9 cellular contexts compared by ENCODE assay signal in the genomic region with DNA sequence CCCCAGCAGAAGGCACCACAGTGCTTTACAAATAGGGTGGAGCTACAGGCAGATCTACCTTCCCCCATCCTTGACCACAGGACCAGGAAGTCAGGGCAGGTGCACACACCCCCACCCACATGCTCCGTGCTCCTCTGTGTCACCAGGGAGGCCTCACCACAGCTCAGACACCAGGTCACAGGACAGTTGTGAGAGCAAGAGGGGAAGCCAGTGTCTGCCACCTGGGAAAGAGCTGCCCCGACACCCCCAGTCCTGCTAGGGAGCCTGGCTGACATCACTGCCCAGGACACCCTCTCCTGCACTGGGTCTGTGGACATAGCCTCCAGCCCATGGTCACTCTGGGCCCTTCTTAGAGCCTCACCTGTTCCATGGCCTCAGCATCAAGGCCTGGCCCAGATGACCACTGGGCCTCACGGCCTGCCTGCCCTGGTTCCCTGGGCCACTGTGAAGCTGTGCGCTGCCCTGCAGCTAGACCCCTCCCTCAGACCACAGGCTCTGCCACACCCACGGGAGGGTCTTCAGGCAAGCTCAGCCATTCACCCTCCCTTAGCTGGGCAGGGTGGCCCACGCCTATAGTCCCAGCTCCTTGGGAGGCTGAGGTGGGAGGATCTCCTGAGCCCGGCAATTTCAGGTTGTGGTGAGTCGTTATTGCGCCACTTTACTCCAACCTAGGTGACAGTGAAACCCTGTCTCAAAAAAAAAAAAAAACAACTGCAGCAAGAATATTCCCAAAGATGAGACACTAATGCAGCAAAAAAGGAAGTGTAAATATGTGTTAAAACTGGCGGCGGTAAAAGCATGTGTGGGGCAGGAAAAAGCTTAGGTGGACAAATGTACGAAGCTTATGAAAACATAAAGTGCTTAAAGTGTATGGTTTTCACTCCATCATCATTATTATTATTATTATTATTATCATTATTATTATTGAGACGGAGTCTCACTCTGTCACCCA. TPM values are rescaled to one million over a fixed set of nuclear protein-coding genes. Genes with fewer than 3 reads are reported as not detected.
DNase-seq lines count a peak whose midpoint lies in the region; ATAC-seq and TF ChIP-seq lines count a peak whose summit lies in the region.
"Had no signal": no experiment of that assay in that cellular context is flagged by ENCODE, and none has a peak within 500 bp of the region (broad histone marks: within the 10 kb centered on the region; RNA-seq: fewer than 3 reads in every experiment).

No MANE protein-coding gene starts in this region.

- no peak overlapping the region for H3K4me2 ChIP-seq in Karpas-422 (ENCODE audit: low read depth, low read length, poor library complexity, severe bottlenecking)

- peak overlapping the region; percentile 61 for H3K27ac Mint-ChIP-seq in activated CD8-positive, alpha-beta T cell treated with anti-CD3 and anti-CD28 coated beads for 36 hours
- no peak overlapping the region for H3K27ac Mint-ChIP-seq in endothelial cell (ENCODE audit: unreplicated experiment)

- no peak overlapping the region for H3K4me3 Mint-ChIP-seq in activated CD8-positive, alpha-beta T cell treated with anti-CD3 and anti-CD28 coated beads for 36 hours
- no peak overlapping the region for H3K4me3 Mint-ChIP-seq in endothelial cell (ENCODE audit: unreplicated experiment)

- H2AFZ ChIP-seq in Karpas-422 (ENCODE audit: low read length) = no peak overlapping the region

- WGBS in prostate gland = 86% methylated on average over 13 of the region's 13 CpGs

- H3K4me3 ChIP-seq in Karpas-422 (ENCODE audit: low read length) (no peak overlapping the region), prostate gland (no peak overlapping the region)

- in situ Hi-C loops in Caki2 (cut with HindIII; ENCODE audit: low pct_unique_long_range_greater_than_20kb, low sequenced_read_pairs) = no loop called here

- no peaks in the 10 kb centered on the region for H3K9me3 Mint-ChIP-seq in activated CD8-positive, alpha-beta T cell treated with anti-CD3 and anti-CD28 coated beads for 36 hours
- H3K9me3 Mint-ChIP-seq in endothelial cell (ENCODE audit: unreplicated experiment) = no peaks in the 10 kb centered on the region

- ATAC-seq in GM21423 (IDR thresholded peaks at IDR 0.05; ENCODE audit: unreplicated experiment) = peak; percentile 75
- ATAC-seq in activated CD8-positive, alpha-beta T cell treated with anti-CD3 and anti-CD28 coated beads for 36 hours = peak; percentile 96
- ATAC-seq in Right ventricle myocardium superior (ENCODE audit: poor library complexity) = no peak
- ATAC-seq: right cardiac atrium had no signal

- H3K79me2 ChIP-seq in Karpas-422 (ENCODE audit: low read length) = peaks cover 3% of the 10 kb centered on the region; the same call in 1 of the 2 replicates

- H3K4me1 ChIP-seq in Karpas-422 (ENCODE audit: low read length) (peaks cover 9% of the 10 kb centered on the region), prostate gland (replicated peaks) (no peaks in the 10 kb centered on the region)

- no peaks in the 10 kb centered on the region for H3K27me3 ChIP-seq in Karpas-422 (ENCODE audit: low read length)
- no peaks in the 10 kb centered on the region for H3K27me3 ChIP-seq in prostate gland (replicated peaks; ENCODE audit: insufficient read depth)

- peaks cover 37% of the 10 kb centered on the region for H3K36me3 Mint-ChIP-seq in activated CD8-positive, alpha-beta T cell treated with anti-CD3 and anti-CD28 coated beads for 36 hours (ENCODE audit: low read depth)
- peaks cover 22% of the 10 kb centered on the region for H3K36me3 Mint-ChIP-seq in endothelial cell (ENCODE audit: low read depth, unreplicated experiment)

- H3K9me2 ChIP-seq in Karpas-422 (replicated peaks; ENCODE audit: insufficient read depth, low read length) = no peaks in the 10 kb centered on the region

- intact Hi-C loops in activated CD8-positive, alpha-beta T cell treated with anti-CD3 and anti-CD28 coated beads for 36 hours (cut with micrococcal nuclease) = no loop called here
- intact Hi-C loops in prostate gland (cut with DNase I) (no loop called here), Right ventricle myocardium superior (cut with DNase I) (no loop called here)

- H3K9ac ChIP-seq in Karpas-422 (ENCODE audit: low read length) = 0 out of 2 replicates have a peak overlapping the region, but pooled peaks have one; percentile 12

- DNase-seq in Caki2 (ENCODE audit: low read depth) (peak; percentile 57), Karpas-422 (peak; percentile 67), mesenteric fat pad (ENCODE audit: low spot score) (peak; percentile 49), prostate gland (ENCODE audit: low spot score) (no peak), Right ventricle myocardium superior (no peak), endothelial cell (ENCODE audit: low spot score) (no peak)
- DNase-seq in activated CD8-positive, alpha-beta T cell treated with anti-CD3 and anti-CD28 coated beads for 36 hours = peak; percentile 83

- no peak for TF ChIP-seq POLR2A in prostate gland (IDR thresholded peaks at IDR 0.05)

- peaks cover 41% of the 10 kb centered on the region for H3K4me1 Mint-ChIP-seq in activated CD8-positive, alpha-beta T cell treated with anti-CD3 and anti-CD28 coated beads for 36 hours (ENCODE audit: low read depth)
- peaks cover 15% of the 10 kb centered on the region for H3K4me1 Mint-ChIP-seq in endothelial cell (ENCODE audit: unreplicated experiment)

- no peaks in the 10 kb centered on the region for H3K9me3 ChIP-seq in Karpas-422 (ENCODE audit: low read length)
- no peaks in the 10 kb centered on the region for H3K9me3 ChIP-seq in prostate gland

- 0 out of 2 replicates have a peak, but pooled peaks cover 20% of the 10 kb centered on the region for H4K20me1 ChIP-seq in Karpas-422 (ENCODE audit: insufficient read depth, low read depth, low read length)

- H3K27ac ChIP-seq in Karpas-422 (ENCODE audit: low read length) (0 out of 2 replicates have a peak overlapping the region, but pooled peaks have one; percentile 34), prostate gland (no peak overlapping the region)

- H3K27me3 Mint-ChIP-seq in activated CD8-positive, alpha-beta T cell treated with anti-CD3 and anti-CD28 coated beads for 36 hours = no peaks in the 10 kb centered on the region
- peaks cover 5% of the 10 kb centered on the region for H3K27me3 Mint-ChIP-seq in endothelial cell (ENCODE audit: unreplicated experiment)

- no peak for TF ChIP-seq CTCF in activated CD8-positive, alpha-beta T cell treated with anti-CD3 and anti-CD28 coated beads for 36 hours (IDR thresholded peaks at IDR 0.05)
- TF ChIP-seq CTCF in prostate gland (IDR thresholded peaks at IDR 0.05) = no peak
- TF ChIP-seq CTCF in endothelial cell (IDR thresholded peaks at IDR 0.05; ENCODE audit: unreplicated experiment) = no peak

- POLR2A ChIA-PET in activated CD8-positive, alpha-beta T cell treated with anti-CD3 and anti-CD28 coated beads for 36 hours (lab: Charles Lee) = interaction anchor here (0.9 to 1.2 kb wide), 5 partner anchors 10 to 90 kb away, joined by 3 to 4 read pairs (median 3); a partner anchor contains a TSS

- H3K36me3 ChIP-seq in Karpas-422 (ENCODE audit: insufficient read depth, low read length) (peaks cover 26% of the 10 kb centered on the region), prostate gland (no peaks in the 10 kb centered on the region)

- CTCF ChIA-PET in activated CD8-positive, alpha-beta T cell treated with anti-CD3 and anti-CD28 coated beads for 36 hours (lab: Charles Lee) = interaction anchor here (1.2 to 1.4 kb wide), 2 partner anchors 57 to 58 kb away, joined by 4 to 7 read pairs; no protein-coding TSS in a partner anchor

RNA-seq across cellular contexts. Expression of a gene that starts 14.2 kb away (rescaled TPM):
- 32.3 and 39.8 TPM in 2 replicates for total RNA-seq in Caki2 (2014; rRNA removed; shearing (Covaris generic); ENCODE audit: low replicate concordance)
- total RNA-seq in Karpas-422 (2014; rRNA removed; shearing (Covaris generic); ENCODE audit: low replicate concordance) = 11.9 and 25.7 TPM in 2 replicates
- total RNA-seq in activated CD8-positive, alpha-beta T cell treated with anti-CD3 and anti-CD28 coated beads for 36 hours = 10 to 100 TPM; 51.3 to 52.6 TPM
- total RNA-seq in mesenteric fat pad (11.5 TPM), prostate gland (1 to 10 TPM; 6.2 to 6.8 TPM), Right ventricle myocardium superior (11.1 TPM), endothelial cell (ENCODE audit: unreplicated experiment) (11.9 TPM)

RNA-seq across cellular contexts. Expression of a gene that starts 14.4 kb away (rescaled TPM):
- 63.4 and 83.6 TPM in 2 replicates for total RNA-seq in Caki2 (2014; rRNA removed; shearing (Covaris generic); ENCODE audit: low replicate concordance)
- total RNA-seq in Karpas-422 (2014; rRNA removed; shearing (Covaris generic); ENCODE audit: low replicate concordance) = 21.8 and 50.3 TPM in 2 replicates
- 10 to 100 TPM; 39.4 to 39.7 TPM for total RNA-seq in activated CD8-positive, alpha-beta T cell treated with anti-CD3 and anti-CD28 coated beads for 36 hours
- total RNA-seq in mesenteric fat pad (23.0 TPM), prostate gland (10 to 100 TPM; 22.9 to 40.8 TPM), Right ventricle myocardium superior (79.9 TPM), endothelial cell (ENCODE audit: unreplicated experiment) (30.6 TPM)

RNA-seq across cellular contexts. Expression of a gene that starts 33.2 kb away (rescaled TPM):
- 11.8 and 19.5 TPM in 2 replicates for total RNA-seq in Caki2 (2014; rRNA removed; shearing (Covaris generic); ENCODE audit: low replicate concordance)
- total RNA-seq in Karpas-422 (2014; rRNA removed; shearing (Covaris generic); ENCODE audit: low replicate concordance) = 0.43 TPM in 1 of 2 replicates, not detected in the other
- total RNA-seq in activated CD8-positive, alpha-beta T cell treated with anti-CD3 and anti-CD28 coated beads for 36 hours = under 1 TPM in 1 of 2 experiments, not detected in 1; 0.61 TPM
- 30.0 TPM for total RNA-seq in mesenteric fat pad
- total RNA-seq in prostate gland = 10 to 100 TPM; 55.4 to 79.5 TPM
- 16.6 TPM for total RNA-seq in Right ventricle myocardium superior
- 60.7 TPM for total RNA-seq in endothelial cell (ENCODE audit: unreplicated experiment)

RNA-seq across cellular contexts. Expression of a gene that starts 38.8 kb away (rescaled TPM):
- total RNA-seq in Caki2 (2014; rRNA removed; shearing (Covaris generic); ENCODE audit: low replicate concordance) = 387 and 416 TPM in 2 replicates
- total RNA-seq in Karpas-422 (2014; rRNA removed; shearing (Covaris generic); ENCODE audit: low replicate concordance) = 182 and 298 TPM in 2 replicates
- total RNA-seq in activated CD8-positive, alpha-beta T cell treated with anti-CD3 and anti-CD28 coated beads for 36 hours = 10 to 100 TPM; 51.7 to 54.2 TPM
- total RNA-seq in mesenteric fat pad (44.4 TPM), prostate gland (100 to 1,000 TPM; 111 to 138 TPM), Right ventricle myocardium superior (31.6 TPM), endothelial cell (ENCODE audit: unreplicated experiment) (38.6 TPM)

Comparison
In these comparisons a context has a peak if more than half of its experiments do, and no peak if none do; other contexts are left out.
1. DNase-seq: peak in Caki2 (single experiment), Karpas-422 (single experiment), activated CD8-positive, alpha-beta T cell treated with anti-CD3 and anti-CD28 coated beads for 36 hours (single experiment) and mesenteric fat pad (single experiment); none in prostate gland (single experiment), Right ventricle myocardium superior (single experiment) and endothelial cell (single experiment).